In the genomic region with DNA sequence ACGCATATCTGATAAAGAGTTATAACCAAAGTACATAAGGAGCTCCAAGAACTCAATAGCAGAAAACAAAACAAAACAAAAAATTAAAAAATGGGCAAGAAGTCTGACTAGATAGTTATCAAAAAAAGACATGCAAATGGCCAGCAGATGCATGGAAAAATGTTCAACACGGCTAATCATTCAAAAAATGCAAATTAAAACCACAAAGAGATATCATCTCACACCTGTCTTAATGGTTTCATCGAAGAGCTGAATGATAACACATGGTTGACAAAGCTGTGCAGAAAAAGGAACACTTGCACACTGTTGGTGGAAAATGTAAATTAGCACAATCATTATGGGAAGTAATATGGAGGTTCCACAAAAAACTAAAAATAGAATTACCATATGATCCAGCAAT, we compare ENCODE assay signal across 31 cellular contexts.
"Had no signal": no experiment of that assay in that cellular context is flagged by ENCODE, and none has a peak within 500 bp of the region (broad histone marks: within the 10 kb centered on the region; RNA-seq: fewer than 3 reads in every experiment).

No MANE protein-coding gene starts in this region.

- H3K36me3 Mint-ChIP-seq: activated CD8-positive, alpha-beta memory T cell treated with anti-CD3 and anti-CD28 coated beads, Interleukin-2, amount 10 ng/mL, durations not matched to agents 7 days and 5 days; activated naive CD8-positive, alpha-beta T cell had no signal

- H3K4me3 ChIP-seq: coronary artery, dorsolateral prefrontal cortex had no signal

- H3K4me3 Mint-ChIP-seq: activated B cell treated with CpG ODN at 0.5 μM for 24 hours; activated CD8-positive, alpha-beta memory T cell treated with anti-CD3 and anti-CD28 coated beads, Interleukin-2, amount 10 ng/mL, durations not matched to agents 7 days and 5 days; activated CD8-positive, alpha-beta T cell treated with anti-CD3 and anti-CD28 coated beads, Interleukin-2, amount 10 ng/mL, durations not matched to agents 7 days and 5 days; activated naive CD8-positive, alpha-beta T cell; activated T-helper 1 cell treated with anti-CD3 and anti-CD28 coated beads, Interleukin-12 subunit alpha, Interleukin-12 subunit beta, Interleukin-2, Interleukin-4 antibody, amounts not matched to agents 30 ng/mL and 10 ng/mL and 1 ng/mL, durations not matched to agents 14 hours and 24 hours and 36 hours; central memory CD8-positive, alpha-beta T cell; dendritic cell treated with granulocyte-macrophage colony-stimulating factor and Interleukin-4, amounts not matched to agents 40 ng/mL and 50 ng/mL, for 4 days; endodermal cell; T-helper 17 cell; T-helper 2 cell treated with Interferon-gamma antibody and Interleukin-4, amounts not matched to agents 5 μg/mL and 100 μg/mL, for 36 hours had no signal

- DNase-seq: activated B cell treated with CpG ODN at 0.5 μM for 24 hours; activated CD4-positive, alpha-beta T cell treated with anti-CD3 and anti-CD28 coated beads for 48 hours; activated CD4-positive, alpha-beta T cell treated with anti-CD3 and anti-CD28 coated beads, Interleukin-2, amount 50 U/mL, for 1 hour; activated CD4-positive, alpha-beta T cell treated with anti-CD3 and anti-CD28 coated beads, Interleukin-2, amount 50 U/mL, for 48 hours; activated CD8-positive, alpha-beta memory T cell treated with anti-CD3 and anti-CD28 coated beads, Interleukin-2, amount 10 ng/mL, durations not matched to agents 7 days and 5 days; activated CD8-positive, alpha-beta memory T cell treated with anti-CD3 and anti-CD28 coated beads, Interleukin-2, amount 50 U/mL, for 4 hours; activated CD8-positive, alpha-beta T cell treated with anti-CD3 and anti-CD28 coated beads, Interleukin-2, amount 10 ng/mL, durations not matched to agents 7 days and 5 days; activated effector memory CD4-positive, alpha-beta T cell treated with anti-CD3 and anti-CD28 coated beads, Interleukin-2, amount 50 U/mL, for 16 hours; activated naive CD4-positive, alpha-beta T cell treated with anti-CD3 and anti-CD28 coated beads, Interleukin-2, amount 50 U/mL, for 16 hours; activated T-cell treated with anti-CD3 and anti-CD28 coated beads, Interleukin-2, amount 50 U/mL, for 1 hour; activated T-cell treated with anti-CD3 and anti-CD28 coated beads, Interleukin-2, amount 50 U/mL, for 48 hours; amniotic stem cell; anterior cingulate cortex; brain microvascular endothelial cell; dorsolateral prefrontal cortex; effector memory CD4-positive, alpha-beta T cell; endodermal cell; foreskin fibroblast; head of caudate nucleus; T-helper 17 cell; T1000; WERI-Rb-1 had no signal

- H3K36me3 ChIP-seq: brain microvascular endothelial cell, WERI-Rb-1 had no signal

- H3K9me3 Mint-ChIP-seq: dendritic cell treated with granulocyte-macrophage colony-stimulating factor and Interleukin-4, amounts not matched to agents 40 ng/mL and 50 ng/mL, for 4 days had no signal

- ATAC-seq: activated CD4-positive, CD25-positive, alpha-beta regulatory T cell treated with anti-CD3 and anti-CD28 coated beads, Interleukin-2, amount 50 U/mL, for 24 hours; activated CD8-positive, alpha-beta memory T cell treated with anti-CD3 and anti-CD28 coated beads, Interleukin-2, amount 10 ng/mL, durations not matched to agents 7 days and 5 days; activated CD8-positive, alpha-beta T cell treated with anti-CD3 and anti-CD28 coated beads, Interleukin-2, amount 10 ng/mL, durations not matched to agents 7 days and 5 days; esophagus mucosa; T-helper 17 cell had no signal

- H3K27ac Mint-ChIP-seq: activated B cell treated with CpG ODN at 0.5 μM for 24 hours; activated CD8-positive, alpha-beta memory T cell treated with anti-CD3 and anti-CD28 coated beads, Interleukin-2, amount 10 ng/mL, durations not matched to agents 7 days and 5 days; activated CD8-positive, alpha-beta T cell treated with anti-CD3 and anti-CD28 coated beads, Interleukin-2, amount 10 ng/mL, durations not matched to agents 7 days and 5 days; activated naive CD8-positive, alpha-beta T cell; activated T-helper 1 cell treated with anti-CD3 and anti-CD28 coated beads, Interleukin-12 subunit alpha, Interleukin-12 subunit beta, Interleukin-2, Interleukin-4 antibody, amounts not matched to agents 30 ng/mL and 10 ng/mL and 1 ng/mL, durations not matched to agents 14 hours and 24 hours and 36 hours; activated T-helper 2 cell treated with anti-CD3 and anti-CD28 coated beads, Interferon-gamma antibody, Interleukin-2, Interleukin-4, amounts not matched to agents 10 μg/mL and 5 μg/mL and 100 μg/mL, durations not matched to agents 14 hours and 24 hours and 36 hours; dendritic cell treated with granulocyte-macrophage colony-stimulating factor and Interleukin-4, amounts not matched to agents 40 ng/mL and 50 ng/mL, for 4 days; endodermal cell; T-helper 17 cell; T-helper 2 cell treated with Interferon-gamma antibody and Interleukin-4, amounts not matched to agents 5 μg/mL and 100 μg/mL, for 36 hours had no signal

- H3K4me1 Mint-ChIP-seq: activated CD8-positive, alpha-beta memory T cell treated with anti-CD3 and anti-CD28 coated beads, Interleukin-2, amount 10 ng/mL, durations not matched to agents 7 days and 5 days; central memory CD8-positive, alpha-beta T cell; T-helper 17 cell had no signal

- H3K27me3 Mint-ChIP-seq: activated B cell treated with CpG ODN at 0.5 μM for 24 hours; activated CD8-positive, alpha-beta memory T cell treated with anti-CD3 and anti-CD28 coated beads, Interleukin-2, amount 10 ng/mL, durations not matched to agents 7 days and 5 days; activated naive CD8-positive, alpha-beta T cell; central memory CD8-positive, alpha-beta T cell; dendritic cell treated with granulocyte-macrophage colony-stimulating factor and Interleukin-4, amounts not matched to agents 40 ng/mL and 50 ng/mL, for 4 days; T-helper 17 cell had no signal

- H3K27me3 ChIP-seq: brain microvascular endothelial cell, dorsolateral prefrontal cortex had no signal

- H3K27ac ChIP-seq: brain microvascular endothelial cell, coronary artery, dorsolateral prefrontal cortex, WERI-Rb-1 had no signal
